In genomic region chr2:118197011-118197695, GRCh38 we compare ENCODE assay signal across 12 cellular contexts.
DNase-seq lines count a peak whose midpoint lies in the region; ATAC-seq and TF ChIP-seq lines count a peak whose summit lies in the region.
"Had no signal": no experiment of that assay in that cellular context is flagged by ENCODE, and none has a peak within 500 bp of the region (broad histone marks: within the 10 kb centered on the region; RNA-seq: fewer than 3 reads in every experiment).

No MANE protein-coding gene starts in this region.

- H3K9ac ChIP-seq in endodermal cell (ENCODE audit: extremely low read depth, low read length, poor library complexity, severe bottlenecking), result no peak overlapping the region
- H3K9ac ChIP-seq: KMS-11 had no signal

- H3K27me3 ChIP-seq in endodermal cell (ENCODE audit: control insufficient read depth, insufficient read depth, low read length, poor library complexity, severe bottlenecking) (no peaks in the 10 kb centered on the region), gastroesophageal sphincter (peaks cover 11% of the 10 kb centered on the region), uterus (no peaks in the 10 kb centered on the region)

- no peak for TF ChIP-seq CTCF in endodermal cell (conservative IDR thresholded peaks at IDR 0.05)
- TF ChIP-seq CTCF in gastroesophageal sphincter (IDR thresholded peaks at IDR 0.05), result no peak
- TF ChIP-seq CTCF in uterus (IDR thresholded peaks at IDR 0.05), result no peak

- no peak overlapping the region for H3K4me3 Mint-ChIP-seq in endodermal cell
- H3K4me3 Mint-ChIP-seq: brain had no signal

- H3K4me3 ChIP-seq in endodermal cell (ENCODE audit: low read length), result no peak overlapping the region
- no peak overlapping the region for H3K4me3 ChIP-seq in gastroesophageal sphincter
- H3K4me3 ChIP-seq in uterus, result no peak overlapping the region
- H3K4me3 ChIP-seq: heart right ventricle had no signal

- no peak for TF ChIP-seq POLR2A in gastroesophageal sphincter (IDR thresholded peaks at IDR 0.05)
- no peak for TF ChIP-seq POLR2A in uterus (IDR thresholded peaks at IDR 0.05)

- peaks cover 2% of the 10 kb centered on the region for H3K4me1 Mint-ChIP-seq in endodermal cell
- H3K4me1 Mint-ChIP-seq: brain had no signal

- H3K9me3 Mint-ChIP-seq in endodermal cell, result no peaks in the 10 kb centered on the region

- H3K36me3 ChIP-seq in endodermal cell (ENCODE audit: control insufficient read depth, insufficient read depth, low read length), result no peaks in the 10 kb centered on the region
- no peaks in the 10 kb centered on the region for H3K36me3 ChIP-seq in gastroesophageal sphincter
- no peaks in the 10 kb centered on the region for H3K36me3 ChIP-seq in uterus
- H3K36me3 ChIP-seq: heart right ventricle had no signal

- 63 to 81% methylated on average over 1 to 3 of the region's 3 CpGs for WGBS in endodermal cell (ENCODE audit: insufficient coverage in 1 of 2, insufficient read length in 1 of 2), 2 experiments
- WGBS in gastroesophageal sphincter (ENCODE audit: low coverage in 1 of 2), 2 donors, result 67 to 83% methylated on average over 1 to 3 of the region's 3 CpGs

- H3K27me3 Mint-ChIP-seq in endodermal cell (ENCODE audit: insufficient read depth), result peaks cover 14% of the 10 kb centered on the region

- intact Hi-C loops in uterus (cut with DNase I; ENCODE audit: low total_unique reads), result no loop called here

- ATAC-seq in GM19372 (IDR thresholded peaks at IDR 0.05; ENCODE audit: low read depth, unreplicated experiment) (peak; percentile 64), HG03558 (IDR thresholded peaks at IDR 0.05; ENCODE audit: extremely low read depth, unreplicated experiment) (peak; percentile 83), gastroesophageal sphincter (no peak)
- ATAC-seq: heart right ventricle had no signal

- H3K27ac ChIP-seq in endodermal cell (ENCODE audit: low read depth, low read length), result no peak overlapping the region
- H3K27ac ChIP-seq in gastroesophageal sphincter, result no peak overlapping the region
- no peak overlapping the region for H3K27ac ChIP-seq in uterus
- H3K27ac ChIP-seq: heart right ventricle, KMS-11 had no signal

- H3K4me1 ChIP-seq in endodermal cell (ENCODE audit: control insufficient read depth, insufficient read depth, low read length), result no peaks in the 10 kb centered on the region
- H3K4me1 ChIP-seq in gastroesophageal sphincter, result no peaks in the 10 kb centered on the region
- no peaks in the 10 kb centered on the region for H3K4me1 ChIP-seq in uterus
- H3K4me1 ChIP-seq: heart right ventricle had no signal

- DNase-seq in AG20443 (ENCODE audit: low spot score) (peak; percentile 31), endodermal cell (peak; percentile 65), activated gamma-delta T cell (lab: John Stamatoyannopoulos, UW) (no peak), uterus (no peak)
- no peak for DNase-seq in stimulated activated CD4-positive, alpha-beta T cell treated with anti-CD3 and anti-CD28 coated beads, Interleukin-4, amount 100 ng/mL, for 4 hours
- DNase-seq: Calu3, heart right ventricle had no signal

- no peaks in the 10 kb centered on the region for H3K36me3 Mint-ChIP-seq in endodermal cell (ENCODE audit: low read depth)
- H3K36me3 Mint-ChIP-seq: brain had no signal

- TF ChIP-seq EP300 in gastroesophageal sphincter (IDR thresholded peaks at IDR 0.05), result no peak

- H3K9me3 ChIP-seq in endodermal cell (ENCODE audit: control insufficient read depth, low read length) (no peaks in the 10 kb centered on the region), gastroesophageal sphincter (no peaks in the 10 kb centered on the region), uterus (no peaks in the 10 kb centered on the region)
- H3K9me3 ChIP-seq: heart right ventricle had no signal

- no peak overlapping the region for H3K27ac Mint-ChIP-seq in endodermal cell
- H3K27ac Mint-ChIP-seq: brain had no signal

Comparison
In these comparisons a context has a peak if more than half of its experiments do, and no peak if none do; other contexts are left out.
1. DNase-seq: peak in AG20443 (single experiment) and endodermal cell (single experiment); none in stimulated activated CD4-positive, alpha-beta T cell treated with anti-CD3 and anti-CD28 coated beads, Interleukin-4, amount 100 ng/mL, for 4 hours (0 of 2), activated gamma-delta T cell (single experiment) and uterus (0 of 2).